24 cellular contexts compared by ENCODE assay signal in the genomic region with DNA sequence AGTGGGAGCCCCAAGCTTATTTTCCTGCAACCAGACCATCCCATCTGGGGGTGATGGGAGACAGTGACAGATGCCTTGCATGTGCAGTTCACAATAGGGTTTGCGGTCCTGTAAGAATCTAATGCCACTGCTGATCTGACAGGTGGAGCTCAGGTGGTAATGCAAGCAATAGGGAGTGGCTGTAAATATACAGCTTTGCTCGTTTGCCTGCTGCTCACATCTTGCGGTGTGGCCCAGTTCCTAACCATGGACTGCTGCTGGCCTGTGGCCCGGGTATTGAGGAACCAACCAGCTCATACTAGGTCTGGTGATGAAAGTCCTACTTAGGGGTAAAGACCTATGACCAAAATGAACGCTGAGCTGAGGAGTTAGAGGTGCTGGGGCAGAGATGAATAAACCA. TPM values are rescaled to one million over a fixed set of nuclear protein-coding genes. Genes with fewer than 3 reads are reported as not detected.
DNase-seq lines count a peak whose midpoint lies in the region; ATAC-seq and TF ChIP-seq lines count a peak whose summit lies in the region.
"Had no signal": no experiment of that assay in that cellular context is flagged by ENCODE, and none has a peak within 500 bp of the region (broad histone marks: within the 10 kb centered on the region; RNA-seq: fewer than 3 reads in every experiment).

No MANE protein-coding gene starts in this region.

- no peak overlapping the region for H3K18ac ChIP-seq in mesenchymal stem cell (ENCODE audit: low read depth in 1 of 2, low read length in 2 of 2)

- no peak overlapping the region for H2BK5ac ChIP-seq in mesenchymal stem cell (ENCODE audit: low read depth, low read length, poor library complexity, severe bottlenecking)

- no peaks in the 10 kb centered on the region for H3K27me3 ChIP-seq in mesenchymal stem cell (ENCODE audit: control insufficient read depth in 1 of 2, insufficient read depth in 1 of 2, low read length in 2 of 2)
- H3K27me3 ChIP-seq: ascending aorta had no signal

- WGBS in mesenchymal stem cell, result 96% methylated on average over 5 of the region's 5 CpGs

- no peak overlapping the region for H4K91ac ChIP-seq in mesenchymal stem cell (ENCODE audit: low read length)

- H3K27ac Mint-ChIP-seq in activated T-cell treated with anti-CD3 and anti-CD28 coated beads, Interleukin-2, amount 50 U/mL, for 72 hours, result peak overlapping the region; percentile 32
- peak overlapping the region; percentile 78 for H3K27ac Mint-ChIP-seq in stimulated activated naive CD8-positive, alpha-beta T cell treated with anti-CD3 and anti-CD28 coated beads, Interleukin-15, Interleukin-2, amounts not matched to agents 100 ng/mL and 50 ng/mL, for 24 hours
- H3K27ac Mint-ChIP-seq in glutamatergic neuron (ENCODE audit: unreplicated experiment), result no peak overlapping the region
- H3K27ac Mint-ChIP-seq: nephron had no signal

- H3K9me3 Mint-ChIP-seq in activated T-cell treated with anti-CD3 and anti-CD28 coated beads, Interleukin-2, amount 50 U/mL, for 72 hours, result no peaks in the 10 kb centered on the region
- H3K9me3 Mint-ChIP-seq in stimulated activated naive CD8-positive, alpha-beta T cell treated with anti-CD3 and anti-CD28 coated beads, Interleukin-15, Interleukin-2, amounts not matched to agents 100 ng/mL and 50 ng/mL, for 24 hours, result no peaks in the 10 kb centered on the region
- peaks cover 2% of the 10 kb centered on the region for H3K9me3 Mint-ChIP-seq in glutamatergic neuron (ENCODE audit: unreplicated experiment)
- H3K9me3 Mint-ChIP-seq: activated CD4-positive, alpha-beta T cell treated with anti-CD3 and anti-CD28 coated beads, Interleukin-2, amount 10 ng/mL, durations not matched to agents 24 days and 14 days; nephron had no signal

- no peak overlapping the region for H4K8ac ChIP-seq in mesenchymal stem cell (ENCODE audit: low read length)

- H2BK15ac ChIP-seq in mesenchymal stem cell (ENCODE audit: low read depth, poor library complexity, severe bottlenecking), result no peak overlapping the region

- H3K23ac ChIP-seq in mesenchymal stem cell (ENCODE audit: low read length in 2 of 2), result no peak overlapping the region

- H2BK120ac ChIP-seq in mesenchymal stem cell (ENCODE audit: low read depth, low read length), result no peak overlapping the region

- peaks cover 7 to 25% of the 10 kb centered on the region in 2 donors for H3K36me3 Mint-ChIP-seq in activated T-cell treated with anti-CD3 and anti-CD28 coated beads, Interleukin-2, amount 50 U/mL, for 72 hours (ENCODE audit: insufficient read depth in 2 of 2)
- H3K36me3 Mint-ChIP-seq in stimulated activated naive CD8-positive, alpha-beta T cell treated with anti-CD3 and anti-CD28 coated beads, Interleukin-15, Interleukin-2, amounts not matched to agents 100 ng/mL and 50 ng/mL, for 24 hours (ENCODE audit: low read depth), result peaks cover 39% of the 10 kb centered on the region
- H3K36me3 Mint-ChIP-seq in glutamatergic neuron (ENCODE audit: unreplicated experiment), result no peaks in the 10 kb centered on the region

- H3K27me3 Mint-ChIP-seq in activated T-cell treated with anti-CD3 and anti-CD28 coated beads, Interleukin-2, amount 50 U/mL, for 72 hours (ENCODE audit: low read depth), result no peaks in the 10 kb centered on the region
- H3K27me3 Mint-ChIP-seq in stimulated activated naive CD8-positive, alpha-beta T cell treated with anti-CD3 and anti-CD28 coated beads, Interleukin-15, Interleukin-2, amounts not matched to agents 100 ng/mL and 50 ng/mL, for 24 hours, result no peaks in the 10 kb centered on the region
- peaks cover 1% of the 10 kb centered on the region for H3K27me3 Mint-ChIP-seq in glutamatergic neuron (ENCODE audit: unreplicated experiment)

- no peak for TF ChIP-seq CTCF in glutamatergic neuron (IDR thresholded peaks at IDR 0.05; ENCODE audit: partially characterized antibody, unreplicated experiment)

- no peaks in the 10 kb centered on the region for H3K4me1 ChIP-seq in mesenchymal stem cell (ENCODE audit: control insufficient read depth, insufficient read depth, low read depth, low read length)
- H3K4me1 ChIP-seq: ascending aorta, parathyroid adenoma had no signal

- no peak overlapping the region for H3K4ac ChIP-seq in mesenchymal stem cell (ENCODE audit: low read depth in 1 of 2, low read length in 2 of 2)

- H3K4me3 Mint-ChIP-seq in activated T-cell treated with anti-CD3 and anti-CD28 coated beads, Interleukin-2, amount 50 U/mL, for 72 hours, result no peak overlapping the region
- no peak overlapping the region for H3K4me3 Mint-ChIP-seq in stimulated activated naive CD8-positive, alpha-beta T cell treated with anti-CD3 and anti-CD28 coated beads, Interleukin-15, Interleukin-2, amounts not matched to agents 100 ng/mL and 50 ng/mL, for 24 hours
- H3K4me3 Mint-ChIP-seq in glutamatergic neuron (ENCODE audit: unreplicated experiment), result no peak overlapping the region
- H3K4me3 Mint-ChIP-seq: activated CD4-positive, alpha-beta T cell treated with anti-CD3 and anti-CD28 coated beads, Interleukin-2, amount 10 ng/mL, durations not matched to agents 24 days and 14 days; nephron had no signal

- peaks cover 21% of the 10 kb centered on the region for H3K4me1 Mint-ChIP-seq in activated T-cell treated with anti-CD3 and anti-CD28 coated beads, Interleukin-2, amount 50 U/mL, for 72 hours (ENCODE audit: low read depth)
- peaks cover 25% of the 10 kb centered on the region for H3K4me1 Mint-ChIP-seq in stimulated activated naive CD8-positive, alpha-beta T cell treated with anti-CD3 and anti-CD28 coated beads, Interleukin-15, Interleukin-2, amounts not matched to agents 100 ng/mL and 50 ng/mL, for 24 hours (ENCODE audit: low read depth)
- no peaks in the 10 kb centered on the region for H3K4me1 Mint-ChIP-seq in glutamatergic neuron (ENCODE audit: low read depth, unreplicated experiment)
- H3K4me1 Mint-ChIP-seq: nephron had no signal

- peaks cover 6% of the 10 kb centered on the region for H3K79me1 ChIP-seq in mesenchymal stem cell (replicated peaks; ENCODE audit: low read length, poor library complexity, severe bottlenecking)

- no peak overlapping the region for H2BK12ac ChIP-seq in mesenchymal stem cell (ENCODE audit: low read length in 2 of 2)

- H3K14ac ChIP-seq in mesenchymal stem cell (ENCODE audit: low read length in 2 of 2), result no peak overlapping the region

- peaks cover 13 to 51% of the 10 kb centered on the region in 2 experiments for H3K36me3 ChIP-seq in mesenchymal stem cell (ENCODE audit: control insufficient read depth in 1 of 2, insufficient read depth in 2 of 2, low read depth in 1 of 2, low read length in 2 of 2)

- no peak for DNase-seq in activated T-cell treated with anti-CD3 and anti-CD28 coated beads, Interleukin-2, amount 50 U/mL, for 72 hours
- no peak for DNase-seq in activated T-cell treated with anti-CD3 and anti-CD28 coated beads, Interleukin-2, amount 50 U/mL, for 48 hours
- DNase-seq in NCI-H69 (lab: John Stamatoyannopoulos, UW) (peak; percentile 24), glutamatergic neuron (no peak), cerebellar nuclear complex (lab: John Stamatoyannopoulos, UW) (no peak), mesenchymal stem cell (no peak)
- DNase-seq: activated CD4-positive, alpha-beta T cell treated with anti-CD3 and anti-CD28 coated beads, Interleukin-2, amount 10 ng/mL, durations not matched to agents 24 days and 14 days; activated CD8-positive, alpha-beta memory T cell treated with anti-CD3 and anti-CD28 coated beads, Interleukin-2, amount 50 U/mL, for 4 hours; central memory CD4-positive, alpha-beta T cell; DMS79; erythroblast; Karpas-422; kidney; mesendoderm; NCI-H1105 treated with DMSO at 0.1 percent for 48 hours; NCI-H526; Right ventricle myocardium superior; trophoblast cell had no signal

- H2AFZ ChIP-seq in mesenchymal stem cell (ENCODE audit: low read depth, low read length), result no peak overlapping the region
- H2AFZ ChIP-seq: parathyroid adenoma had no signal

- H3K4me3 ChIP-seq in mesenchymal stem cell (ENCODE audit: insufficient read depth in 1 of 2, low read depth in 1 of 2, low read length in 2 of 2), result no peak overlapping the region
- H3K4me3 ChIP-seq: ascending aorta had no signal

- no peaks in the 10 kb centered on the region for H3K9me3 ChIP-seq in mesenchymal stem cell (ENCODE audit: control insufficient read depth, low read length)
- H3K9me3 ChIP-seq: ascending aorta had no signal

- no peak overlapping the region for H3K4me2 ChIP-seq in mesenchymal stem cell (ENCODE audit: low read length, poor library complexity, severe bottlenecking)

- ATAC-seq in activated T-cell treated with anti-CD3 and anti-CD28 coated beads, Interleukin-2, amount 50 U/mL, for 72 hours (replicated peaks in 1 of 2), result no peak
- peak; percentile 50 for ATAC-seq in esophagus mucosa
- ATAC-seq: sciatic nerve had no signal

- H2AK5ac ChIP-seq in mesenchymal stem cell (ENCODE audit: low read length, severe bottlenecking), result no peak overlapping the region

- H3K9ac ChIP-seq in mesenchymal stem cell (ENCODE audit: low read length), result no peak overlapping the region
- H3K9ac ChIP-seq: parathyroid adenoma had no signal

- H3K27ac ChIP-seq in mesenchymal stem cell (ENCODE audit: low read length, poor library complexity, severe bottlenecking), result no peak overlapping the region
- H3K27ac ChIP-seq: ascending aorta, parathyroid adenoma had no signal

RNA-seq across cellular contexts. Expression of gene CCDC88C, which starts 36.1 kb away (rescaled TPM):
- total RNA-seq in activated T-cell treated with anti-CD3 and anti-CD28 coated beads, Interleukin-2, amount 50 U/mL, for 72 hours, result 100 to 1,000 TPM; 103 to 111 TPM
- total RNA-seq in esophagus mucosa (26.7 TPM), glutamatergic neuron (ENCODE audit: unreplicated experiment) (68.0 TPM)
- polyA plus RNA-seq in mesenchymal stem cell (2013, experiment 1 of 2), result 0.25 TPM
- 0.21 TPM for polyA plus RNA-seq in mesenchymal stem cell (2013, experiment 2 of 2)

RNA-seq across cellular contexts. Expression of gene PPP4R3A, which starts 56.4 kb away (rescaled TPM):
- total RNA-seq in activated T-cell treated with anti-CD3 and anti-CD28 coated beads, Interleukin-2, amount 50 U/mL, for 72 hours, result 100 to 1,000 TPM; 131 to 147 TPM
- total RNA-seq in esophagus mucosa (49.7 TPM), glutamatergic neuron (ENCODE audit: unreplicated experiment) (99.4 TPM)
- polyA plus RNA-seq in mesenchymal stem cell (2013, experiment 1 of 2), result 42.2 TPM
- 39.7 TPM for polyA plus RNA-seq in mesenchymal stem cell (2013, experiment 2 of 2)
